ENCODE assay signal across 8 cellular contexts in the genomic region with DNA sequence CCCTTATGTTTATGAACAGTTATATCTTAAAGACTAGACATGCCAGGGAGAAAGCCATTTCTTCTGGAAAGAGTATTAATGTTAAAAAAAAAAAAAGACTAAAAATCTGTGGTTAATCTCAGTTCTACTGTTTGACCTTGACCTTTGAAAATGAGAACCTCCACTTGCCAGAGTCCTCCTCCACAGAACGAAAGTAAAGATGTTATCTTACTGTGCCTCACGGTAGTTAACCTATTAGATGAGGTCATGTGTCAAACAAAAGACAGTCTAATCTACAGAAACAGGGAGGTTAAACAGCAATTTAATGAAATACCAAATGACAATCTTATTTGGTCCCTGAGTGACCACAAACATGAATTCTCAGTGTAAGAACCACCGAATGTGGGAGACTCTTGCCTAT. TPM values are rescaled to one million over a fixed set of nuclear protein-coding genes. Genes with fewer than 3 reads are reported as not detected.
DNase-seq lines count a peak whose midpoint lies in the region; ATAC-seq and TF ChIP-seq lines count a peak whose summit lies in the region.

No MANE protein-coding gene starts in this region.

- no peak for TF ChIP-seq EP300 in tibial nerve (IDR thresholded peaks at IDR 0.05)

- TF ChIP-seq POLR2A in tibial nerve (IDR thresholded peaks at IDR 0.05): no peak

- DNase-seq in GM13977 (ENCODE audit: low spot score) (peak; percentile 48), midbrain (lab: John Stamatoyannopoulos, UW) (no peak), dermis blood vessel endothelial cell (no peak), tibial nerve (ENCODE audit: low spot score in 2 of 2) (no peak), posterior vena cava (ENCODE audit: low spot score) (no peak)
- no peak for DNase-seq in effector memory CD4-positive, alpha-beta T cell

- WGBS in tibial nerve, 2 donors: 28 to 37% methylated on average over 3 of the region's 3 CpGs

- in situ Hi-C loops in GM13977 (cut with MboI; ENCODE audit: low pct_unique_long_range_greater_than_20kb, low sequenced_read_pairs, unreplicated experiment): no loop called here

- intact Hi-C loops in posterior vena cava (cut with DNase I): no loop called here

- no peaks in the 10 kb centered on the region for H3K9me3 ChIP-seq in effector memory CD4-positive, alpha-beta T cell (ENCODE audit: control insufficient read depth, low read length)
- no peaks in the 10 kb centered on the region for H3K9me3 ChIP-seq in tibial nerve

- H3K4me3 ChIP-seq in effector memory CD4-positive, alpha-beta T cell (ENCODE audit: insufficient read depth, low read depth, low read length, poor library complexity, severe bottlenecking): no peak overlapping the region
- no peak overlapping the region for H3K4me3 ChIP-seq in tibial nerve

- ATAC-seq in GM21390 (IDR thresholded peaks at IDR 0.05; ENCODE audit: unreplicated experiment): peak; percentile 58
- ATAC-seq in HG03460 (IDR thresholded peaks at IDR 0.05; ENCODE audit: unreplicated experiment): peak; percentile 73

- H3K4me1 ChIP-seq in effector memory CD4-positive, alpha-beta T cell (ENCODE audit: control insufficient read depth, insufficient read depth, low read length, poor library complexity, severe bottlenecking): peaks cover 34% of the 10 kb centered on the region
- H3K4me1 ChIP-seq in tibial nerve: peaks cover 0 to 12% (median 2%) of the 10 kb centered on the region in 4 donors

- peak overlapping the region; percentile 19 for H3K27ac ChIP-seq in effector memory CD4-positive, alpha-beta T cell (ENCODE audit: insufficient read depth, low read length, poor library complexity, severe bottlenecking)
- no peak overlapping the region for H3K27ac ChIP-seq in tibial nerve

- no peaks in the 10 kb centered on the region for H3K27me3 ChIP-seq in effector memory CD4-positive, alpha-beta T cell (replicated peaks; ENCODE audit: control insufficient read depth, insufficient read depth, low read length, poor library complexity, severe bottlenecking)
- no peaks in the 10 kb centered on the region for H3K27me3 ChIP-seq in tibial nerve

- no peaks in the 10 kb centered on the region for H3K36me3 ChIP-seq in effector memory CD4-positive, alpha-beta T cell (ENCODE audit: control insufficient read depth, insufficient read depth, low read length)
- no peaks in the 10 kb centered on the region for H3K36me3 ChIP-seq in tibial nerve

- TF ChIP-seq CTCF in GM13977 (IDR thresholded peaks at IDR 0.05; ENCODE audit: extremely low read depth, insufficient read depth, missing control alignments) (no peak), tibial nerve (IDR thresholded peaks at IDR 0.05) (no peak)

RNA-seq across cellular contexts. Expression of gene SLC14A2, which starts 51.2 kb away (rescaled TPM):
- not detected in 2 replicates for total RNA-seq in dermis blood vessel endothelial cell
- total RNA-seq in tibial nerve: 1 to 10 TPM in 1 of 4 donors, under 1 TPM in 2, not detected in 1; 0.42 to 1.1 (median 0.60) TPM
- under 1 TPM; 0.29 to 0.74 TPM for total RNA-seq in posterior vena cava

RNA-seq across cellular contexts. Expression of gene SLC14A1, which starts 57.5 kb away (rescaled TPM):
- total RNA-seq in dermis blood vessel endothelial cell: not detected in 2 replicates
- 1 to 10 TPM in 1 of 4 donors, under 1 TPM in 2, not detected in 1; 0.39 to 3.7 (median 0.60) TPM for total RNA-seq in tibial nerve
- total RNA-seq in posterior vena cava: 1 to 10 TPM; 1.4 to 2.2 TPM
